ENCODE assay signal across 3 cellular contexts in genomic region chr3:51392301-51393095, GRCh38.
TF ChIP-seq lines count a peak whose summit lies in the region.

No MANE protein-coding gene starts in this region.

TF ChIP-seq in SK-N-SH, 30 proteins besides CTCF, POLR2A, EP300 and RAD21 (continued from another document):
- no peak for TF ChIP-seq MAX (IDR thresholded peaks at IDR 0.05; ENCODE audit: low read depth)
- no peak for TF ChIP-seq ELF1 (IDR thresholded peaks at IDR 0.05)
- TF ChIP-seq TCF12 (IDR thresholded peaks at IDR 0.05): no peak
- TF ChIP-seq SMC3 (IDR thresholded peaks at IDR 0.05; ENCODE audit: low read depth, low read length): no peak
- no peak for TF ChIP-seq GATA2 (CRISPR knock-in tag; IDR thresholded peaks at IDR 0.05)
- no peak for TF ChIP-seq POLR2AphosphoS5 (IDR thresholded peaks at IDR 0.05; ENCODE audit: low read depth, low read length)
TF ChIP-seq in SK-N-SH: peak in this region for 0.

TF ChIP-seq in SK-N-SH treated with all-trans-retinoic acid at 6 μM for 48 hours, 23 proteins besides CTCF, POLR2A, EP300 and RAD21 (continued from another document):
- TF ChIP-seq, protein P1, sequence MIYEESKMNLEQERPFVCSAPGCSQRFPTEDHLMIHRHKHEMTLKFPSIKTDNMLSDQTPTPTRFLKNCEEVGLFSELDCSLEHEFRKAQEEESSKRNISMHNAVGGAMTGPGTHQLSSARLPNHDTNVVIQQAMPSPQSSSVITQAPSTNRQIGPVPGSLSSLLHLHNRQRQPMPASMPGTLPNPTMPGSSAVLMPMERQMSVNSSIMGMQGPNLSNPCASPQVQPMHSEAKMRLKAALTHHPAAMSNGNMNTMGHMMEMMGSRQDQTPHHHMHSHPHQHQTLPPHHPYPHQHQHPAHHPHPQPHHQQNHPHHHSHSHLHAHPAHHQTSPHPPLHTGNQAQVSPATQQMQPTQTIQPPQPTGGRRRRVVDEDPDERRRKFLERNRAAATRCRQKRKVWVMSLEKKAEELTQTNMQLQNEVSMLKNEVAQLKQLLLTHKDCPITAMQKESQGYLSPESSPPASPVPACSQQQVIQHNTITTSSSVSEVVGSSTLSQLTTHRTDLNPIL (CRISPR knock-in tag; IDR thresholded peaks at IDR 0.05; ENCODE audit: low read depth): no peak
- no peak for TF ChIP-seq SNAI2 (CRISPR knock-in tag; IDR thresholded peaks at IDR 0.05)
- TF ChIP-seq ZFP3 (CRISPR knock-in tag; IDR thresholded peaks at IDR 0.05): no peak
- TF ChIP-seq PPARA (CRISPR knock-in tag; IDR thresholded peaks at IDR 0.05; ENCODE audit: borderline replicate concordance): no peak
- TF ChIP-seq BACH2 (CRISPR knock-in tag; IDR thresholded peaks at IDR 0.05; ENCODE audit: borderline replicate concordance): no peak
- no peak for TF ChIP-seq OSR1 (CRISPR knock-in tag; IDR thresholded peaks at IDR 0.05)
- no peak for TF ChIP-seq CSDC2 (CRISPR knock-in tag; IDR thresholded peaks at IDR 0.05)

TF ChIP-seq in HepG2, 621 proteins besides CTCF, POLR2A, EP300 and RAD21 (continued from another document):
- TF ChIP-seq, protein P2, sequence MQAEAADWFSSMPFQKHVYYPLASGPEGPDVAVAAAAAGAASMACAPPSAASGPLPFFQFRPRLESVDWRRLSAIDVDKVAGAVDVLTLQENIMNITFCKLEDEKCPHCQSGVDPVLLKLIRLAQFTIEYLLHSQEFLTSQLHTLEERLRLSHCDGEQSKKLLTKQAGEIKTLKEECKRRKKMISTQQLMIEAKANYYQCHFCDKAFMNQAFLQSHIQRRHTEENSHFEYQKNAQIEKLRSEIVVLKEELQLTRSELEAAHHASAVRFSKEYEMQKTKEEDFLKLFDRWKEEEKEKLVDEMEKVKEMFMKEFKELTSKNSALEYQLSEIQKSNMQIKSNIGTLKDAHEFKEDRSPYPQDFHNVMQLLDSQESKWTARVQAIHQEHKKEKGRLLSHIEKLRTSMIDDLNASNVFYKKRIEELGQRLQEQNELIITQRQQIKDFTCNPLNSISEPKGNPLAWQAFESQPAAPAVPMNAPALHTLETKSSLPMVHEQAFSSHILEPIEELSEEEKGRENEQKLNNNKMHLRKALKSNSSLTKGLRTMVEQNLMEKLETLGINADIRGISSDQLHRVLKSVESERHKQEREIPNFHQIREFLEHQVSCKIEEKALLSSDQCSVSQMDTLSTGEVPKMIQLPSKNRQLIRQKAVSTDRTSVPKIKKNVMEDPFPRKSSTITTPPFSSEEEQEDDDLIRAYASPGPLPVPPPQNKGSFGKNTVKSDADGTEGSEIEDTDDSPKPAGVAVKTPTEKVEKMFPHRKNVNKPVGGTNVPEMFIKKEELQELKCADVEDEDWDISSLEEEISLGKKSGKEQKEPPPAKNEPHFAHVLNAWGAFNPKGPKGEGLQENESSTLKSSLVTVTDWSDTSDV (CRISPR knock-in tag; IDR thresholded peaks at IDR 0.05): 0 out of 2 replicates have a peak, but pooled peaks have one; percentile 1
- TF ChIP-seq, protein P3, sequence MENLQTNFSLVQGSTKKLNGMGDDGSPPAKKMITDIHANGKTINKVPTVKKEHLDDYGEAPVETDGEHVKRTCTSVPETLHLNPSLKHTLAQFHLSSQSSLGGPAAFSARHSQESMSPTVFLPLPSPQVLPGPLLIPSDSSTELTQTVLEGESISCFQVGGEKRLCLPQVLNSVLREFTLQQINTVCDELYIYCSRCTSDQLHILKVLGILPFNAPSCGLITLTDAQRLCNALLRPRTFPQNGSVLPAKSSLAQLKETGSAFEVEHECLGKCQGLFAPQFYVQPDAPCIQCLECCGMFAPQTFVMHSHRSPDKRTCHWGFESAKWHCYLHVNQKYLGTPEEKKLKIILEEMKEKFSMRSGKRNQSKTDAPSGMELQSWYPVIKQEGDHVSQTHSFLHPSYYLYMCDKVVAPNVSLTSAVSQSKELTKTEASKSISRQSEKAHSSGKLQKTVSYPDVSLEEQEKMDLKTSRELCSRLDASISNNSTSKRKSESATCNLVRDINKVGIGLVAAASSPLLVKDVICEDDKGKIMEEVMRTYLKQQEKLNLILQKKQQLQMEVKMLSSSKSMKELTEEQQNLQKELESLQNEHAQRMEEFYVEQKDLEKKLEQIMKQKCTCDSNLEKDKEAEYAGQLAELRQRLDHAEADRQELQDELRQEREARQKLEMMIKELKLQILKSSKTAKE (CRISPR knock-in tag; IDR thresholded peaks at IDR 0.05; ENCODE audit: borderline replicate concordance): no peak
- TF ChIP-seq, protein P4, sequence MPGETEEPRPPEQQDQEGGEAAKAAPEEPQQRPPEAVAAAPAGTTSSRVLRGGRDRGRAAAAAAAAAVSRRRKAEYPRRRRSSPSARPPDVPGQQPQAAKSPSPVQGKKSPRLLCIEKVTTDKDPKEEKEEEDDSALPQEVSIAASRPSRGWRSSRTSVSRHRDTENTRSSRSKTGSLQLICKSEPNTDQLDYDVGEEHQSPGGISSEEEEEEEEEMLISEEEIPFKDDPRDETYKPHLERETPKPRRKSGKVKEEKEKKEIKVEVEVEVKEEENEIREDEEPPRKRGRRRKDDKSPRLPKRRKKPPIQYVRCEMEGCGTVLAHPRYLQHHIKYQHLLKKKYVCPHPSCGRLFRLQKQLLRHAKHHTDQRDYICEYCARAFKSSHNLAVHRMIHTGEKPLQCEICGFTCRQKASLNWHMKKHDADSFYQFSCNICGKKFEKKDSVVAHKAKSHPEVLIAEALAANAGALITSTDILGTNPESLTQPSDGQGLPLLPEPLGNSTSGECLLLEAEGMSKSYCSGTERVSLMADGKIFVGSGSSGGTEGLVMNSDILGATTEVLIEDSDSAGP (CRISPR knock-in tag; IDR thresholded peaks at IDR 0.05; ENCODE audit: borderline replicate concordance): peak; percentile 8; the same call in 1 of the 2 replicates
- TF ChIP-seq ZNF33B (CRISPR knock-in tag; IDR thresholded peaks at IDR 0.05): 0 out of 2 replicates have a peak, but pooled peaks have one; percentile 1
- TF ChIP-seq SP4 (CRISPR knock-in tag; IDR thresholded peaks at IDR 0.05): no peak
- TF ChIP-seq, protein P5, sequence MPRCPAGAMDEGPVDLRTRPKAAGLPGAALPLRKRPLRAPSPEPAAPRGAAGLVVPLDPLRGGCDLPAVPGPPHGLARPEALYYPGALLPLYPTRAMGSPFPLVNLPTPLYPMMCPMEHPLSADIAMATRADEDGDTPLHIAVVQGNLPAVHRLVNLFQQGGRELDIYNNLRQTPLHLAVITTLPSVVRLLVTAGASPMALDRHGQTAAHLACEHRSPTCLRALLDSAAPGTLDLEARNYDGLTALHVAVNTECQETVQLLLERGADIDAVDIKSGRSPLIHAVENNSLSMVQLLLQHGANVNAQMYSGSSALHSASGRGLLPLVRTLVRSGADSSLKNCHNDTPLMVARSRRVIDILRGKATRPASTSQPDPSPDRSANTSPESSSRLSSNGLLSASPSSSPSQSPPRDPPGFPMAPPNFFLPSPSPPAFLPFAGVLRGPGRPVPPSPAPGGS (CRISPR knock-in tag; IDR thresholded peaks at IDR 0.05): no peak
- TF ChIP-seq AGO2 (optimal IDR thresholded peaks at IDR 0.05; ENCODE audit: low read depth, low read length): peak; percentile 60
- TF ChIP-seq, protein P6, sequence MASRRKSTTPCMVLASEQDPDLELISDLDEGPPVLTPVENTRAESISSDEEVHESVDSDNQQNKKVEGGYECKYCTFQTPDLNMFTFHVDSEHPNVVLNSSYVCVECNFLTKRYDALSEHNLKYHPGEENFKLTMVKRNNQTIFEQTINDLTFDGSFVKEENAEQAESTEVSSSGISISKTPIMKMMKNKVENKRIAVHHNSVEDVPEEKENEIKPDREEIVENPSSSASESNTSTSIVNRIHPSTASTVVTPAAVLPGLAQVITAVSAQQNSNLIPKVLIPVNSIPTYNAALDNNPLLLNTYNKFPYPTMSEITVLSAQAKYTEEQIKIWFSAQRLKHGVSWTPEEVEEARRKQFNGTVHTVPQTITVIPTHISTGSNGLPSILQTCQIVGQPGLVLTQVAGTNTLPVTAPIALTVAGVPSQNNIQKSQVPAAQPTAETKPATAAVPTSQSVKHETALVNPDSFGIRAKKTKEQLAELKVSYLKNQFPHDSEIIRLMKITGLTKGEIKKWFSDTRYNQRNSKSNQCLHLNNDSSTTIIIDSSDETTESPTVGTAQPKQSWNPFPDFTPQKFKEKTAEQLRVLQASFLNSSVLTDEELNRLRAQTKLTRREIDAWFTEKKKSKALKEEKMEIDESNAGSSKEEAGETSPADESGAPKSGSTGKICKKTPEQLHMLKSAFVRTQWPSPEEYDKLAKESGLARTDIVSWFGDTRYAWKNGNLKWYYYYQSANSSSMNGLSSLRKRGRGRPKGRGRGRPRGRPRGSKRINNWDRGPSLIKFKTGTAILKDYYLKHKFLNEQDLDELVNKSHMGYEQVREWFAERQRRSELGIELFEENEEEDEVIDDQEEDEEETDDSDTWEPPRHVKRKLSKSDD (CRISPR knock-in tag; IDR thresholded peaks at IDR 0.05; ENCODE audit: low read depth): 0 out of 2 replicates have a peak, but pooled peaks have one; percentile 3
- TF ChIP-seq JDP2 (CRISPR knock-in tag; IDR thresholded peaks at IDR 0.05; ENCODE audit: borderline replicate concordance): no peak
- TF ChIP-seq HNRNPLL (IDR thresholded peaks at IDR 0.05; ENCODE audit: low read depth, low read length, poor library complexity, severe bottlenecking): no peak
- 0 out of 2 replicates have a peak, but pooled peaks have one; percentile 23 for TF ChIP-seq HNRNPL (IDR thresholded peaks at IDR 0.05; ENCODE audit: low read depth, low read length)
- no peak for TF ChIP-seq ZBTB3 (CRISPR knock-in tag; IDR thresholded peaks at IDR 0.05; ENCODE audit: borderline replicate concordance, low read depth)
- no peak for TF ChIP-seq ZNF792 (CRISPR knock-in tag; IDR thresholded peaks at IDR 0.05)
- no peak for TF ChIP-seq FOXK2 (IDR thresholded peaks at IDR 0.05)
- no peak for TF ChIP-seq ZNF501 (CRISPR knock-in tag; IDR thresholded peaks at IDR 0.05)
- TF ChIP-seq, protein P7, sequence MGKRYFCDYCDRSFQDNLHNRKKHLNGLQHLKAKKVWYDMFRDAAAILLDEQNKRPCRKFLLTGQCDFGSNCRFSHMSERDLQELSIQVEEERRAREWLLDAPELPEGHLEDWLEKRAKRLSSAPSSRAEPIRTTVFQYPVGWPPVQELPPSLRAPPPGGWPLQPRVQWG (CRISPR knock-in tag; IDR thresholded peaks at IDR 0.05; ENCODE audit: borderline replicate concordance, low read depth): no peak
- TF ChIP-seq ZNF569 (CRISPR knock-in tag; IDR thresholded peaks at IDR 0.05; ENCODE audit: borderline replicate concordance): no peak
- TF ChIP-seq KLF16 (CRISPR knock-in tag; IDR thresholded peaks at IDR 0.05): no peak
- no peak for TF ChIP-seq U2AF2 (IDR thresholded peaks at IDR 0.05; ENCODE audit: low read depth, low read length)
- no peak for TF ChIP-seq NCOR1 (IDR thresholded peaks at IDR 0.05; ENCODE audit: borderline replicate concordance, low read length)
